Comparison of ENCODE assay signal across 9 cellular contexts in the genomic region with DNA sequence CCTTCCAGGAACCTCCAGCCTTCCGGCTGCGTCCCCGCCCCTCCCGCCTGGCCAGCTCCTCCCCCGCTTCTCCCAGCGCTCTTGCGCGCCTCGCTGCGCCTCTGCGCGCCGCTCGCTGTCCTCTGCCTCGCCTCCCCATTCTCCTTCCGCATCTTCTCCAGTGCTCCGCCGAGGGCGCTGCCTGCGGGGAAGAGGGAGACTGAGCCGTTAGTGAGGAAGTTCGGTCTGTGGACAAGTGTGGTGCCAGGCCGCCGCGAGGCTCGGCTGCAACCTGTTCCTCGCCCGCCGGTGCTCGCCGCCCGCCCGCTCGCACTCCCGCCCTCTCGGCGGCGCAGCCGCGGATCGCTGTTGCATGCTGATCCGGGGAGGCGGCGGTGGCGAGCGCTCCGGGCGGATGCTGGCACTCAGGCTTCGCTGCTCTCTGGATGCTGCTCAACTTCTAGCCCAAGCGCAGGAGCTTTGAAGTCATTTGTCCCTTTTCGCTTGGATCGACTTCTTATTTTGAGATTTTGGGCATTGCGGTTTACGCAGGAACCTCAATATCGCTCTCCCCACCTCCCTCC. TPM values are rescaled to one million over a fixed set of nuclear protein-coding genes. Genes with fewer than 3 reads are reported as not detected.
DNase-seq lines count a peak whose midpoint lies in the region; ATAC-seq and TF ChIP-seq lines count a peak whose summit lies in the region.
"Had no signal": no experiment of that assay in that cellular context is flagged by ENCODE, and none has a peak within 500 bp of the region (broad histone marks: within the 10 kb centered on the region; RNA-seq: fewer than 3 reads in every experiment).

No MANE protein-coding gene starts in this region.

- H3K9ac ChIP-seq in mesendoderm (ENCODE audit: low read length): no peak overlapping the region

- no peak overlapping the region for H2BK15ac ChIP-seq in mesendoderm (replicated peaks; ENCODE audit: low read depth)

- no peaks in the 10 kb centered on the region for H3K79me1 ChIP-seq in mesendoderm (ENCODE audit: low read length)

- ATAC-seq in GM21723 (IDR thresholded peaks at IDR 0.05; ENCODE audit: unreplicated experiment): peak; percentile 64

- no peak overlapping the region for H4K8ac ChIP-seq in mesendoderm (ENCODE audit: low read depth, low read length)

- H3K27ac ChIP-seq in mesendoderm (ENCODE audit: low read depth, low read length) (no peak overlapping the region), thyroid gland (no peak overlapping the region)

- H3K56ac ChIP-seq in mesendoderm (ENCODE audit: low read length): peak overlapping the region; percentile 47

- intact Hi-C loops in thyroid gland (cut with DNase I): no loop called here

- H4K5ac ChIP-seq in mesendoderm (ENCODE audit: low read length): no peak overlapping the region

- no peak overlapping the region for H3K18ac ChIP-seq in mesendoderm (ENCODE audit: low read length)

- H3K36me3 ChIP-seq in mesendoderm (ENCODE audit: control insufficient read depth, insufficient read depth, low read length) (no peaks in the 10 kb centered on the region), thyroid gland (no peaks in the 10 kb centered on the region)

- H3K9me3 ChIP-seq in thyroid gland: no peaks in the 10 kb centered on the region

- DNase-seq in NCI-H1436 treated with DMSO at 0.1 percent for 48 hours (lab: John Stamatoyannopoulos, UW) (peak; percentile 2), cerebellum (ENCODE audit: low spot score) (peak; percentile 85), mesendoderm (peak; percentile 72), thyroid gland (peak; percentile 48 to 49)
- DNase-seq in activated effector memory CD4-positive, alpha-beta T cell treated with anti-CD3 and anti-CD28 coated beads, Interleukin-2, amount 50 U/mL, for 16 hours: no peak
- no peak for DNase-seq in effector CD8-positive, alpha-beta T cell (lab: John Stamatoyannopoulos, UW)

- no peak overlapping the region for H2BK5ac ChIP-seq in mesendoderm (ENCODE audit: low read length)

- H3K4me2 ChIP-seq in mesendoderm (ENCODE audit: low read length): peak overlapping the region; percentile 89

- H3K4me3 ChIP-seq in mesendoderm (ENCODE audit: low read length) (no peak overlapping the region), thyroid gland (replicated peaks in 1 of 3) (no peak overlapping the region)

- no peak overlapping the region for H3K23ac ChIP-seq in mesendoderm (ENCODE audit: low read length)

- H2BK120ac ChIP-seq in mesendoderm (ENCODE audit: low read depth, low read length): no peak overlapping the region

- H3K4me1 ChIP-seq in mesendoderm (ENCODE audit: control insufficient read depth, low read depth, low read length): no peaks in the 10 kb centered on the region
- peaks cover 9 to 14% of the 10 kb centered on the region in 2 donors for H3K4me1 ChIP-seq in thyroid gland

- TF ChIP-seq CTCF in thyroid gland (IDR thresholded peaks at IDR 0.05): no peak

- H3K79me2 ChIP-seq in mesendoderm (ENCODE audit: control insufficient read depth, insufficient read depth, low read length): no peaks in the 10 kb centered on the region

- no peak overlapping the region for H3K4ac ChIP-seq in mesendoderm (ENCODE audit: low read depth, low read length)

- no peak overlapping the region for H2AK5ac ChIP-seq in mesendoderm (ENCODE audit: low read length)

- no CpG with 5 or more reads among the region's 55 CpGs for WGBS in mesendoderm (ENCODE audit: extremely low coverage, insufficient coverage, low lambda C conversion rate)
- 4 to 7% methylated on average over 32 to 46 of the region's 55 CpGs for WGBS in thyroid gland, 2 donors

- TF ChIP-seq POLR2A in GM10847 (IDR thresholded peaks at IDR 0.05; ENCODE audit: extremely low read depth, insufficient read length) (peak; percentile 32), thyroid gland (IDR thresholded peaks at IDR 0.05) (no peak)

- H3K27me3 ChIP-seq in mesendoderm (ENCODE audit: insufficient read depth, low read length, poor library complexity): peaks cover 46% of the 10 kb centered on the region
- H3K27me3 ChIP-seq in thyroid gland: peaks cover 17% of the 10 kb centered on the region

RNA-seq across cellular contexts. Expression of gene CACNA1E, which starts 0.7 kb away (rescaled TPM):
- total RNA-seq in cerebellum (51.2 TPM), thyroid gland (under 1 TPM; under 0.01 to 0.46 (median 0.15) TPM)
- 0.06 TPM for polyA plus RNA-seq in mesendoderm (2013, experiment 1 of 2)
- 0.03 TPM for polyA plus RNA-seq in mesendoderm (2013, experiment 2 of 2)
- total RNA-seq: M059J had no signal

Comparison
In these comparisons a context has a peak if more than half of its experiments do, and no peak if none do; other contexts are left out.
1. DNase-seq: peak in NCI-H1436 treated with DMSO at 0.1 percent for 48 hours (single experiment), cerebellum (single experiment), mesendoderm (single experiment) and thyroid gland (2 of 2); none in activated effector memory CD4-positive, alpha-beta T cell treated with anti-CD3 and anti-CD28 coated beads, Interleukin-2, amount 50 U/mL, for 16 hours (single experiment) and effector CD8-positive, alpha-beta T cell (single experiment).
2. RNA of gene CACNA1E, which starts 0.7 kb away (total RNA-seq): 51.2 TPM in cerebellum (single experiment); under 0.01 to 0.46 TPM in thyroid gland; every median in the first group is over 10 times any median in the second.